In the genomic region with DNA sequence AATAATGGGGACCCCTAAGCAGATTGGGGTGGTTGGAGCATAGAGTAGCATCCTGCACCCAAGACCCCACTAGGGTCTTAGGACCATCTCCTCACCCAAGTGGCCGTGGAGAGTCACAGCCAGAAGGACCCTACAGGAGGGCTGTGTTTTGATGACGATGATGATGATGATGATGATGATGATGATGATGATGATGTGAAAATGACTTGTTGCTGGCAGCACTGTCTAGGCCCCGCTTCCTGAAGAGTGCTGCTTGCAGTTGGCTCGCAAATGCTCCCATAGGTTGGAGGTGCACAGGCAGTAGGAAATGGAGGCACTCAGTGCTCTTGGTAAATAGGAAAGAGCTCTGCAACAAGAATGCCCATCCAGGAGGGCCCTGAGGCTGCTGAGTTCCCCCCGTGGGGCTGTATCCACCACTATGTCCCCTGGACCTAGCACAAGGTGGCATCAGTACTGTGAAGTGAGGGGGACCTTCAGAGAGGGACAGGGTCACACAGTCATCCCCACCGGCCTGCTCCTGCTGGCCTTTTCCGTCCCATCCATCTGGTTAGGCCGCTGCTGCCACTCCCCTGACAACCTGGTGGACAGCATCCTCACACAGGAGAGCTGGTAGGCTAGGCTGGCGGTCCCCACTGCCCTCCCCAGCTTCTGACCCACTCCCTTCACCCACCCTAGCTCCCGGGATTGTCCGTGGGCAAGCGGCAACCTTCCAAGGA, we compare ENCODE assay signal across 12 cellular contexts.
"Had no signal": no experiment of that assay in that cellular context is flagged by ENCODE, and none has a peak within 500 bp of the region (broad histone marks: within the 10 kb centered on the region; RNA-seq: fewer than 3 reads in every experiment).

No MANE protein-coding gene starts in this region.

- DNase-seq: activated CD4-positive, alpha-beta T cell treated with anti-CD3 and anti-CD28 coated beads, Interleukin-2, amount 10 ng/mL, durations not matched to agents 7 days and 5 days; activated CD8-positive, alpha-beta memory T cell treated with anti-CD3 and anti-CD28 coated beads for 24 hours; activated naive CD4-positive, alpha-beta T cell treated with anti-CD3 and anti-CD28 coated beads for 36 hours; activated naive CD8-positive, alpha-beta T cell treated with anti-CD3 and anti-CD28 coated beads, Interleukin-2, amount 50 U/mL, for 24 hours; aorta; left cardiac atrium; naive thymus-derived CD8-positive, alpha-beta T cell; SW 1271 had no signal

- H3K4me3 ChIP-seq: heart right ventricle, lung, prostate gland had no signal

- ATAC-seq: activated naive CD8-positive, alpha-beta T cell treated with anti-CD3 and anti-CD28 coated beads, Interleukin-2, amount 50 U/mL, for 24 hours; naive thymus-derived CD8-positive, alpha-beta T cell; stimulated activated effector memory CD8-positive, alpha-beta T cell treated with anti-CD3 and anti-CD28 coated beads, Interleukin-12 subunit alpha, Interleukin-12 subunit beta, amount 100 ng/mL, for 72 hours had no signal

- H3K9me3 ChIP-seq: heart right ventricle, prostate gland had no signal

- H3K27ac ChIP-seq: prostate gland had no signal

- H3K36me3 ChIP-seq: heart right ventricle, prostate gland had no signal
